In genomic region chr4:101475246-101475645, GRCh38 we compare ENCODE assay signal across 14 cellular contexts.
DNase-seq lines count a peak whose midpoint lies in the region; TF ChIP-seq lines count a peak whose summit lies in the region.
"Had no signal": no experiment of that assay in that cellular context is flagged by ENCODE, and none has a peak within 500 bp of the region (broad histone marks: within the 10 kb centered on the region; RNA-seq: fewer than 3 reads in every experiment).

No MANE protein-coding gene starts in this region.

- TF ChIP-seq CTCF in fibroblast of the aortic adventitia (IDR thresholded peaks at IDR 0.05; ENCODE audit: insufficient read depth, low read length) (no peak), A673 (conservative IDR thresholded peaks at IDR 0.05; ENCODE audit: low read depth, low read length) (no peak), RWPE1 (conservative IDR thresholded peaks at IDR 0.05; ENCODE audit: low read depth) (no peak)

- no peaks in the 10 kb centered on the region for H3K4me1 ChIP-seq in A673 (ENCODE audit: insufficient read depth, low read length, poor library complexity, severe bottlenecking)

- POLR2A ChIA-PET in A673 (lab: Charles Lee; ENCODE audit: low non-redundant PET) (no interaction called here), RWPE1 (lab: Yijun Ruan, JAX; ENCODE audit: low non-redundant PET) (no interaction called here)

- no peaks in the 10 kb centered on the region for H3K36me3 ChIP-seq in A673 (ENCODE audit: insufficient read depth, low read length, poor library complexity, severe bottlenecking)

- no TSS peak for BruUV-seq in A673 (replicated peaks; lab: Mats Ljungman, UMichigan)

- intact Hi-C loops in A673 (cut with micrococcal nuclease; ENCODE audit: unreplicated experiment) = no loop called here

- H3K4me3 ChIP-seq in fibroblast of the aortic adventitia (ENCODE audit: low read depth, low read length) = no peak overlapping the region
- H3K4me3 ChIP-seq in A673 (ENCODE audit: low read depth, low read length, poor library complexity, severe bottlenecking) = no peak overlapping the region
- H3K4me3 ChIP-seq: GM23338 had no signal

- no peak overlapping the region for H3K27ac ChIP-seq in A673 (ENCODE audit: low read depth, low read length, poor library complexity, severe bottlenecking)
- no peak overlapping the region for H3K27ac ChIP-seq in RWPE1

- DNase-seq in D341Med (ENCODE audit: low spot score) = peak; percentile 78
- peak; percentile 28 for DNase-seq in GM03348 (ENCODE audit: low spot score)
- peak; percentile 68 for DNase-seq in NCI-H748 (lab: John Stamatoyannopoulos, UW; ENCODE audit: unreplicated experiment)
- DNase-seq in fibroblast of the aortic adventitia (ENCODE audit: low read depth) = peak; percentile 4
- DNase-seq in A673 (ENCODE audit: low spot score) = no peak
- DNase-seq in RWPE1 (ENCODE audit: low spot score) = no peak
- DNase-seq in GOT3 (lab: John Stamatoyannopoulos, UW) = no peak
- DNase-seq: ACHN; CD4-positive, CD25-positive, alpha-beta regulatory T cell; KG1; NCI-H1105; NCI-H2029; NCI-H69 had no signal

- CTCF ChIA-PET in A673 (lab: Charles Lee) = no interaction called here
- CTCF ChIA-PET in RWPE1 (lab: Yijun Ruan, JAX) = interaction anchor here (0.6 kb wide), 1 partner anchor 42 kb away, joined by 3 read pairs; no protein-coding TSS in a partner anchor

- H3K27me3 ChIP-seq in A673 (replicated peaks; ENCODE audit: insufficient read depth, low read depth, low read length, poor library complexity) = no peaks in the 10 kb centered on the region

- H3K9me3 ChIP-seq in A673 (ENCODE audit: low read depth, low read length, poor library complexity, severe bottlenecking) = no peaks in the 10 kb centered on the region

Comparison
In these comparisons a context has a peak if more than half of its experiments do, and no peak if none do; other contexts are left out.
1. DNase-seq: peak in D341Med (single experiment), GM03348 (single experiment), NCI-H748 (single experiment) and fibroblast of the aortic adventitia (single experiment); none in A673 (single experiment), RWPE1 (single experiment) and GOT3 (single experiment).